11 cellular contexts compared by ENCODE assay signal in genomic region chr11:47499614-47500013, GRCh38. TPM values are rescaled to one million over a fixed set of nuclear protein-coding genes. Genes with fewer than 3 reads are reported as not detected.
DNase-seq lines count a peak whose midpoint lies in the region; FAIRE-seq and TF ChIP-seq lines count a peak whose summit lies in the region.
"Had no signal": no experiment of that assay in that cellular context is flagged by ENCODE, and none has a peak within 500 bp of the region (broad histone marks: within the 10 kb centered on the region; RNA-seq: fewer than 3 reads in every experiment).

No MANE protein-coding gene starts in this region.

- WGBS in mesodermal cell (ENCODE audit: insufficient coverage in 2 of 2), 2 experiments: 97 to 100% methylated on average over 3 of the region's 3 CpGs
- WGBS in small intestine, 3 donors: 87 to 98% (median 88%) methylated on average over 3 of the region's 3 CpGs

- no peak overlapping the region for H3K4me3 ChIP-seq in A673 (ENCODE audit: low read depth, low read length, poor library complexity, severe bottlenecking)
- no peak overlapping the region for H3K4me3 ChIP-seq in HL-60 (replicated peaks; ENCODE audit: insufficient read depth, low read length)
- H3K4me3 ChIP-seq in mesodermal cell (ENCODE audit: extremely low read depth, insufficient read depth, low read length, poor library complexity, severe bottlenecking): no peak overlapping the region
- no peak overlapping the region for H3K4me3 ChIP-seq in small intestine (ENCODE audit: low read depth in 1 of 2, low read length in 2 of 2)

- peak overlapping the region; percentile 15 for H3K27ac ChIP-seq in A673 (ENCODE audit: low read depth, low read length, poor library complexity, severe bottlenecking)
- peak overlapping the region; percentile 16 for H3K27ac ChIP-seq in HL-60 (replicated peaks)
- peak overlapping the region; percentile 36 for H3K27ac ChIP-seq in mesodermal cell (ENCODE audit: low read depth, low read length, severe bottlenecking)
- H3K27ac ChIP-seq in small intestine (ENCODE audit: low read depth in 1 of 2, low read length in 1 of 2): no peak overlapping the region

- POLR2A ChIA-PET in A673 (lab: Charles Lee; ENCODE audit: low non-redundant PET): no interaction called here

- DNase-seq in A673 (ENCODE audit: low spot score) (no peak), HL-60 (ENCODE audit: low read depth in 1 of 2, low spot score in 1 of 2) (no peak), GM03348 (ENCODE audit: low spot score) (no peak), HPDE6-E6E7 (ENCODE audit: extremely low spot score) (no peak), NCI-H1930 (lab: John Stamatoyannopoulos, UW) (no peak), small intestine (no peak)
- DNase-seq in activated naive CD8-positive, alpha-beta T cell treated with anti-CD3 and anti-CD28 coated beads for 36 hours: no peak
- DNase-seq: stimulated activated CD4-positive, alpha-beta T cell treated with anti-CD3 and anti-CD28 coated beads, Interleukin-12 subunit alpha, Interleukin-12 subunit beta, amount 100 ng/mL, for 4 hours; stimulated activated naive CD4-positive, alpha-beta T cell had no signal

- no peaks in the 10 kb centered on the region for H3K9me3 Mint-ChIP-seq in activated naive CD8-positive, alpha-beta T cell treated with anti-CD3 and anti-CD28 coated beads for 36 hours

- H3K36me3 ChIP-seq in A673 (ENCODE audit: insufficient read depth, low read length, poor library complexity, severe bottlenecking) (peaks cover 31% of the 10 kb centered on the region), mesodermal cell (ENCODE audit: control insufficient read depth, insufficient read depth, low read length) (peaks cover 86% of the 10 kb centered on the region), small intestine (ENCODE audit: control insufficient read depth in 2 of 2, insufficient read depth in 2 of 2, low read length in 2 of 2) (peaks cover 0 to 8% of the 10 kb centered on the region in 2 donors)

- H3K27me3 Mint-ChIP-seq in activated naive CD8-positive, alpha-beta T cell treated with anti-CD3 and anti-CD28 coated beads for 36 hours: no peaks in the 10 kb centered on the region

- CTCF ChIA-PET in A673 (lab: Charles Lee): no interaction called here

- FAIRE-seq in small intestine (lab: Jason Lieb, UNC): no peak
- FAIRE-seq: bronchial epithelial cell had no signal

- peaks cover 63% of the 10 kb centered on the region for H3K4me1 ChIP-seq in A673 (ENCODE audit: insufficient read depth, low read length, poor library complexity, severe bottlenecking)
- peaks cover 2% of the 10 kb centered on the region for H3K4me1 ChIP-seq in mesodermal cell (ENCODE audit: control insufficient read depth, insufficient read depth, low read length, poor library complexity, severe bottlenecking)
- H3K4me1 ChIP-seq in small intestine (ENCODE audit: control insufficient read depth in 2 of 2, insufficient read depth in 1 of 2, low read depth in 1 of 2, low read length in 1 of 2): peaks cover 4 to 10% of the 10 kb centered on the region in 2 donors

- H3K4me1 Mint-ChIP-seq in activated naive CD8-positive, alpha-beta T cell treated with anti-CD3 and anti-CD28 coated beads for 36 hours: peaks cover 36% of the 10 kb centered on the region

- H3K36me3 Mint-ChIP-seq in activated naive CD8-positive, alpha-beta T cell treated with anti-CD3 and anti-CD28 coated beads for 36 hours: peaks cover 17% of the 10 kb centered on the region

- peak overlapping the region; percentile 16 for H3K27ac Mint-ChIP-seq in activated naive CD8-positive, alpha-beta T cell treated with anti-CD3 and anti-CD28 coated beads for 36 hours

- intact Hi-C loops in A673 (cut with micrococcal nuclease; ENCODE audit: unreplicated experiment): no loop called here

- TF ChIP-seq CTCF in A673 (conservative IDR thresholded peaks at IDR 0.05; ENCODE audit: low read depth, low read length) (no peak), HL-60 (IDR thresholded peaks at IDR 0.05; ENCODE audit: insufficient read depth, low read length) (no peak)

- BruUV-seq in A673 (replicated peaks; lab: Mats Ljungman, UMichigan): no TSS peak

- no peak overlapping the region for H3K4me3 Mint-ChIP-seq in activated naive CD8-positive, alpha-beta T cell treated with anti-CD3 and anti-CD28 coated beads for 36 hours

- H3K9me3 ChIP-seq in A673 (ENCODE audit: low read depth, low read length, poor library complexity, severe bottlenecking): no peaks in the 10 kb centered on the region
- H3K9me3 ChIP-seq in mesodermal cell (ENCODE audit: control insufficient read depth, low read length): no peaks in the 10 kb centered on the region
- no peaks in the 10 kb centered on the region for H3K9me3 ChIP-seq in small intestine (ENCODE audit: control insufficient read depth, low read depth)

- H3K27me3 ChIP-seq in A673 (replicated peaks; ENCODE audit: insufficient read depth, low read depth, low read length, poor library complexity): no peaks in the 10 kb centered on the region
- no peaks in the 10 kb centered on the region for H3K27me3 ChIP-seq in HL-60 (ENCODE audit: insufficient read depth, poor library complexity, severe bottlenecking)
- no peaks in the 10 kb centered on the region for H3K27me3 ChIP-seq in small intestine (ENCODE audit: control insufficient read depth in 2 of 2, insufficient read depth in 2 of 2, low read length in 2 of 2)

RNA-seq across cellular contexts. Expression of gene RAPSN, which starts 50.7 kb away (rescaled TPM):
- 1.0 TPM in 2 replicates for total RNA-seq in A673 (2021)
- total RNA-seq in activated naive CD8-positive, alpha-beta T cell treated with anti-CD3 and anti-CD28 coated beads for 36 hours: under 1 TPM in 1 of 2 experiments, not detected in 1; 0.19 TPM
- polyA plus RNA-seq in mesodermal cell (2013, experiment 1 of 2): not detected
- not detected for polyA plus RNA-seq in mesodermal cell (2013, experiment 2 of 2)
- polyA plus RNA-seq in small intestine: under 1 TPM; 0.36 to 0.89 (median 0.81) TPM

RNA-seq across cellular contexts. Expression of gene CELF1, which starts 53.3 kb away (rescaled TPM):
- total RNA-seq in A673 (2021): 246 and 257 TPM in 2 replicates
- total RNA-seq in activated naive CD8-positive, alpha-beta T cell treated with anti-CD3 and anti-CD28 coated beads for 36 hours: 100 to 1,000 TPM; 155 to 157 TPM
- 62.4 TPM for polyA plus RNA-seq in mesodermal cell (2013, experiment 1 of 2)
- polyA plus RNA-seq in mesodermal cell (2013, experiment 2 of 2): 55.6 TPM
- polyA plus RNA-seq in small intestine: 10 to 100 TPM; 16.5 to 32.1 (median 21.9) TPM

Comparison
In these comparisons a context has a peak if more than half of its experiments do, and no peak if none do; other contexts are left out.
1. H3K27ac ChIP-seq: peak in A673 (single experiment), HL-60 (single experiment) and mesodermal cell (single experiment); none in small intestine (0 of 2).